Comparison of ENCODE assay signal across 36 cellular contexts in the genomic region with DNA sequence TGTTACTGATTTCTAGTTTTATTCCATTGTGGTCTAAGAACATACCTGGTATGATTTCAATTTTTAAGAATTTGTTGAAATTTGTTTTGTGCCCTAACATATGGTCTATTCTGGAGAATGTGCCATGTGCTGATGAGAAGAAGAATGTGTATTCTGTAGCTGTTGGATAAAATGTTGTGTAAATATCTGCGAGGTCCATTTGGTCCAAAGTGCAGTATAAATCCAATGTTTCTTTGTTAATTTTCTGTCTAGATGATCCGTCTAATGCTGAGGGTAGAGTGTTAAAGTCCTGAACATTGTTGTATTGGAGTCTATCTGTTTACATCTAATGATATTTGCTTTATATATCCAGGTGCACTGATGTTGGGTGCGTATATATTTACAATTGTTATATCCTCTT.
"Had no signal": no experiment of that assay in that cellular context is flagged by ENCODE, and none has a peak within 500 bp of the region (broad histone marks: within the 10 kb centered on the region; RNA-seq: fewer than 3 reads in every experiment).

No MANE protein-coding gene starts in this region.

- H3K36me3 Mint-ChIP-seq: activated naive CD4-positive, alpha-beta T cell treated with anti-CD3 and anti-CD28 coated beads, Interleukin-2, amount 50 U/mL, for 72 hours had no signal

- H3K4me3 ChIP-seq: adrenal gland, body of pancreas, breast epithelium had no signal

- H3K27ac Mint-ChIP-seq: activated B cell treated with CpG ODN at 0.5 μM for 24 hours; activated CD4-positive, alpha-beta memory T cell treated with anti-CD3 and anti-CD28 coated beads for 36 hours; activated CD4-positive, alpha-beta T cell treated with anti-CD3 and anti-CD28 coated beads, Interleukin-2, amount 10 ng/mL, durations not matched to agents 24 days and 14 days; activated CD8-positive, alpha-beta T cell treated with anti-CD3 and anti-CD28 coated beads for 36 hours; activated naive CD4-positive, alpha-beta T cell treated with anti-CD3 and anti-CD28 coated beads for 36 hours; activated naive CD4-positive, alpha-beta T cell treated with anti-CD3 and anti-CD28 coated beads, Interleukin-2, amount 50 U/mL, for 72 hours; activated naive CD8-positive, alpha-beta T cell treated with anti-CD3 and anti-CD28 coated beads for 36 hours; activated T-helper 1 cell treated with anti-CD3 and anti-CD28 coated beads, Interleukin-12 subunit alpha, Interleukin-12 subunit beta, Interleukin-2, Interleukin-4 antibody, amounts not matched to agents 30 ng/mL and 10 ng/mL and 1 ng/mL, durations not matched to agents 14 hours and 24 hours and 36 hours; activated T-helper 17 cell treated with anti-CD3 and anti-CD28 coated beads, Interleukin-2, amount 50 U/mL, for 72 hours; T-helper 1 cell treated with Interleukin-12 subunit alpha and Interleukin-12 subunit beta and Interleukin-4 antibody, amounts not matched to agents 30 μg/mL and 1 μg/mL, for 36 hours; T-helper 2 cell treated with Interferon-gamma antibody and Interleukin-4, amounts not matched to agents 5 μg/mL and 100 μg/mL, for 36 hours had no signal

- H3K9me3 Mint-ChIP-seq: activated B cell treated with CpG ODN at 0.5 μM for 24 hours; activated CD4-positive, alpha-beta memory T cell treated with anti-CD3 and anti-CD28 coated beads for 36 hours; activated CD4-positive, alpha-beta T cell treated with anti-CD3 and anti-CD28 coated beads, Interleukin-2, amount 10 ng/mL, durations not matched to agents 24 days and 14 days; activated CD8-positive, alpha-beta T cell treated with anti-CD3 and anti-CD28 coated beads for 36 hours; activated naive CD4-positive, alpha-beta T cell treated with anti-CD3 and anti-CD28 coated beads for 36 hours; activated naive CD4-positive, alpha-beta T cell treated with anti-CD3 and anti-CD28 coated beads, Interleukin-2, amount 50 U/mL, for 72 hours; activated naive CD8-positive, alpha-beta T cell treated with anti-CD3 and anti-CD28 coated beads for 36 hours; activated T-cell treated with anti-CD3 and anti-CD28 coated beads, Interleukin-2, amount 50 U/mL, for 4 hours; activated T-helper 1 cell treated with anti-CD3 and anti-CD28 coated beads, Interleukin-12 subunit alpha, Interleukin-12 subunit beta, Interleukin-2, Interleukin-4 antibody, amounts not matched to agents 30 ng/mL and 10 ng/mL and 1 ng/mL, durations not matched to agents 14 hours and 24 hours and 36 hours; activated T-helper 17 cell treated with anti-CD3 and anti-CD28 coated beads, Interleukin-2, amount 50 U/mL, for 72 hours; T-helper 1 cell treated with Interleukin-12 subunit alpha and Interleukin-12 subunit beta and Interleukin-4 antibody, amounts not matched to agents 30 μg/mL and 1 μg/mL, for 36 hours; T-helper 2 cell treated with Interferon-gamma antibody and Interleukin-4, amounts not matched to agents 5 μg/mL and 100 μg/mL, for 36 hours had no signal

- H3K4me3 Mint-ChIP-seq: activated B cell treated with CpG ODN at 0.5 μM for 24 hours; activated CD4-positive, alpha-beta memory T cell treated with anti-CD3 and anti-CD28 coated beads for 36 hours; activated CD4-positive, alpha-beta T cell treated with anti-CD3 and anti-CD28 coated beads, Interleukin-2, amount 10 ng/mL, durations not matched to agents 24 days and 14 days; activated CD8-positive, alpha-beta T cell treated with anti-CD3 and anti-CD28 coated beads for 36 hours; activated naive CD4-positive, alpha-beta T cell treated with anti-CD3 and anti-CD28 coated beads for 36 hours; activated naive CD8-positive, alpha-beta T cell treated with anti-CD3 and anti-CD28 coated beads for 36 hours; activated T-cell treated with anti-CD3 and anti-CD28 coated beads, Interleukin-2, amount 50 U/mL, for 4 hours; activated T-helper 1 cell treated with anti-CD3 and anti-CD28 coated beads, Interleukin-12 subunit alpha, Interleukin-12 subunit beta, Interleukin-2, Interleukin-4 antibody, amounts not matched to agents 30 ng/mL and 10 ng/mL and 1 ng/mL, durations not matched to agents 14 hours and 24 hours and 36 hours; activated T-helper 17 cell treated with anti-CD3 and anti-CD28 coated beads, Interleukin-2, amount 50 U/mL, for 72 hours; T-helper 1 cell treated with Interleukin-12 subunit alpha and Interleukin-12 subunit beta and Interleukin-4 antibody, amounts not matched to agents 30 μg/mL and 1 μg/mL, for 36 hours; T-helper 2 cell treated with Interferon-gamma antibody and Interleukin-4, amounts not matched to agents 5 μg/mL and 100 μg/mL, for 36 hours had no signal

- H3K36me3 ChIP-seq: adrenal gland, brain microvascular endothelial cell, breast epithelium had no signal

- DNase-seq: activated B cell treated with CpG ODN at 0.5 μM for 24 hours; activated CD4-positive, alpha-beta memory T cell treated with anti-CD3 and anti-CD28 coated beads for 36 hours; activated CD4-positive, alpha-beta T cell treated with anti-CD3 and anti-CD28 coated beads for 4 hours; activated CD4-positive, alpha-beta T cell treated with anti-CD3 and anti-CD28 coated beads, Interleukin-2, amount 10 ng/mL, durations not matched to agents 24 days and 14 days; activated CD4-positive, alpha-beta T cell treated with anti-CD3 and anti-CD28 coated beads, Interleukin-2, amount 50 U/mL, for 1 hour; activated CD4-positive, alpha-beta T cell treated with anti-CD3 and anti-CD28 coated beads, Interleukin-2, amount 50 U/mL, for 4 hours; activated CD4-positive, CD25-positive, alpha-beta regulatory T cell treated with anti-CD3 and anti-CD28 coated beads, Interleukin-2, amount 50 U/mL, for 72 hours; activated CD8-positive, alpha-beta memory T cell treated with anti-CD3 and anti-CD28 coated beads, Interleukin-2, amount 50 U/mL, for 4 hours; activated CD8-positive, alpha-beta T cell treated with anti-CD3 and anti-CD28 coated beads for 36 hours; activated effector memory CD4-positive, alpha-beta T cell treated with anti-CD3 and anti-CD28 coated beads, Interleukin-2, amount 50 U/mL, for 16 hours; activated gamma-delta T cell treated with Interleukin-2 at 50 U/mL for 16 hours; activated naive CD4-positive, alpha-beta T cell; activated naive CD4-positive, alpha-beta T cell treated with anti-CD3 and anti-CD28 coated beads for 36 hours; activated naive CD4-positive, alpha-beta T cell treated with anti-CD3 and anti-CD28 coated beads, Interleukin-2, amount 50 U/mL, for 16 hours; activated naive CD8-positive, alpha-beta T cell treated with anti-CD3 and anti-CD28 coated beads for 36 hours; activated T-cell treated with anti-CD3 and anti-CD28 coated beads for 4 hours; activated T-cell treated with anti-CD3 and anti-CD28 coated beads, Interleukin-2, amount 50 U/mL, for 1 hour; activated T-cell treated with anti-CD3 and anti-CD28 coated beads, Interleukin-2, amount 50 U/mL, for 4 hours; adrenal gland; amniotic stem cell; aorta; body of pancreas; brain microvascular endothelial cell; central memory CD4-positive, alpha-beta T cell; T-helper 1 cell; T-helper 2 cell; T-helper 9 cell had no signal

- H3K27ac ChIP-seq: adrenal gland, body of pancreas, brain microvascular endothelial cell, breast epithelium, VCaP had no signal

- FAIRE-seq: astrocyte, TTC549 had no signal

- ATAC-seq: activated CD8-positive, alpha-beta T cell treated with anti-CD3 and anti-CD28 coated beads for 36 hours; activated naive CD4-positive, alpha-beta T cell treated with anti-CD3 and anti-CD28 coated beads, Interleukin-2, amount 50 U/mL, for 72 hours; activated T-cell treated with anti-CD3 and anti-CD28 coated beads, Interleukin-2, amount 50 U/mL, for 4 hours; activated T-helper 17 cell treated with anti-CD3 and anti-CD28 coated beads, Interleukin-2, amount 50 U/mL, for 72 hours; body of pancreas had no signal

- H3K9me3 ChIP-seq: adrenal gland, body of pancreas, breast epithelium had no signal

- H3K27me3 ChIP-seq: adrenal gland, body of pancreas, brain microvascular endothelial cell, breast epithelium had no signal

- H3K27me3 Mint-ChIP-seq: activated B cell treated with CpG ODN at 0.5 μM for 24 hours; activated CD4-positive, alpha-beta memory T cell treated with anti-CD3 and anti-CD28 coated beads for 36 hours; activated CD4-positive, alpha-beta T cell treated with anti-CD3 and anti-CD28 coated beads, Interleukin-2, amount 10 ng/mL, durations not matched to agents 24 days and 14 days; activated CD8-positive, alpha-beta T cell treated with anti-CD3 and anti-CD28 coated beads for 36 hours; activated naive CD8-positive, alpha-beta T cell treated with anti-CD3 and anti-CD28 coated beads for 36 hours; activated T-helper 17 cell treated with anti-CD3 and anti-CD28 coated beads, Interleukin-2, amount 50 U/mL, for 72 hours had no signal

- H3K4me1 ChIP-seq: adrenal gland, breast epithelium had no signal

- H3K4me1 Mint-ChIP-seq: activated B cell treated with CpG ODN at 0.5 μM for 24 hours; activated CD4-positive, alpha-beta T cell treated with anti-CD3 and anti-CD28 coated beads, Interleukin-2, amount 10 ng/mL, durations not matched to agents 24 days and 14 days; activated naive CD8-positive, alpha-beta T cell treated with anti-CD3 and anti-CD28 coated beads for 36 hours; activated T-helper 17 cell treated with anti-CD3 and anti-CD28 coated beads, Interleukin-2, amount 50 U/mL, for 72 hours had no signal
